In genomic region chr20:38156280-38156679, GRCh38 we compare ENCODE assay signal across 27 cellular contexts. TPM values are rescaled to one million over a fixed set of nuclear protein-coding genes. Genes with fewer than 3 reads are reported as not detected.
A peak's percentile ranks its signal among the peaks of the same experiment; 100 is the strongest.
DNase-seq lines count a peak whose midpoint lies in the region; ATAC-seq, FAIRE-seq and TF ChIP-seq lines count a peak whose summit lies in the region.
"Had no signal": no experiment of that assay in that cellular context is flagged by ENCODE, and none has a peak within 500 bp of the region (broad histone marks: within the 10 kb centered on the region; RNA-seq: fewer than 3 reads in every experiment).

No MANE protein-coding gene starts in this region.

- TF ChIP-seq POLR2A in A549 (IDR thresholded peaks at IDR 0.05; ENCODE audit: low read length) (no peak), sigmoid colon (IDR thresholded peaks at IDR 0.05) (no peak)

- no peak overlapping the region for H2AFZ ChIP-seq in PC-3 (ENCODE audit: low read length)

- intact Hi-C loops in PC-3 (cut with micrococcal nuclease), result loop anchor here (5.0 kb wide), 1 partner anchor 39 kb away; no protein-coding TSS in a partner anchor
- intact Hi-C loops in sigmoid colon (cut with DNase I), result loop anchor here (2.0 kb wide), 1 partner anchor 71 kb away; no protein-coding TSS in a partner anchor

- H3K4me3 ChIP-seq in A549, result no peak overlapping the region
- H3K4me3 ChIP-seq in PC-3 (ENCODE audit: low read length), result no peak overlapping the region
- H3K4me3 ChIP-seq in fibroblast of villous mesenchyme (ENCODE audit: low read depth, low read length), result no peak overlapping the region
- H3K4me3 ChIP-seq in sigmoid colon, result no peak overlapping the region
- H3K4me3 ChIP-seq: breast epithelium, GM12878, prostate gland, SK-N-MC had no signal

- peaks cover 14 to 15% of the 10 kb centered on the region in 2 donors for H3K4me1 Mint-ChIP-seq in immature natural killer cell

- CTCF ChIA-PET in A549 (lab: Yijun Ruan, JAX), result interaction anchor here (0.9 to 32.6 kb wide), 6 partner anchors 8 to 254 kb away, joined by 3 to 818 read pairs (median 16); partner anchors contain the start of genes TGM2 and VSTM2L
- CTCF ChIA-PET in PC-3 (lab: Charles Lee), result no interaction called here

- H3K27me3 ChIP-seq in PC-3 (ENCODE audit: low read length) (no peaks in the 10 kb centered on the region), sigmoid colon (no peaks in the 10 kb centered on the region)
- H3K27me3 ChIP-seq: breast epithelium had no signal

- H3K4me2 ChIP-seq in A549 (peak overlapping the region; percentile 84; the same call in 1 of the 3 replicates), PC-3 (ENCODE audit: low read length) (no peak overlapping the region)

- peaks cover 7% of the 10 kb centered on the region for H3F3A ChIP-seq in PC-3 (ENCODE audit: low read length, unreplicated experiment)

- no TSS peak for BruUV-seq in PC-3 (replicated peaks; lab: Mats Ljungman, UMichigan)

- no peak for TF ChIP-seq EP300 in A549 (IDR thresholded peaks at IDR 0.05)
- TF ChIP-seq EP300 in sigmoid colon (IDR thresholded peaks at IDR 0.05), result no peak

- H3K9ac ChIP-seq in PC-3 (ENCODE audit: low read length), result no peak overlapping the region

- H3K4me3 Mint-ChIP-seq in immature natural killer cell, result no peak overlapping the region
- H3K4me3 Mint-ChIP-seq: CD4-positive, CD25-positive, alpha-beta regulatory T cell; dendritic cell treated with granulocyte-macrophage colony-stimulating factor and Interleukin-4, amounts not matched to agents 40 ng/mL and 50 ng/mL, for 4 days; neural crest cell had no signal

- H3K9me3 ChIP-seq in A549 (no peaks in the 10 kb centered on the region), PC-3 (ENCODE audit: low read length) (no peaks in the 10 kb centered on the region), sigmoid colon (no peaks in the 10 kb centered on the region)
- H3K9me3 ChIP-seq: breast epithelium, prostate gland had no signal

- TF ChIP-seq CTCF in A549 (IDR thresholded peaks at IDR 0.05), result no peak
- no peak for TF ChIP-seq CTCF in PC-3 (conservative IDR thresholded peaks at IDR 0.05; ENCODE audit: low read depth, low read length)
- TF ChIP-seq CTCF in fibroblast of villous mesenchyme (IDR thresholded peaks at IDR 0.05; ENCODE audit: insufficient read depth, low read depth, low read length), result no peak
- TF ChIP-seq CTCF in sigmoid colon (IDR thresholded peaks at IDR 0.05), result no peak

- no peak for ATAC-seq in A549
- ATAC-seq in PC-3, result no peak
- ATAC-seq: GM12878, Panc1 had no signal

- no peaks in the 10 kb centered on the region for H4K20me1 ChIP-seq in PC-3 (ENCODE audit: low read length)

- FAIRE-seq in A549 (lab: Jason Lieb, UNC), result no peak
- FAIRE-seq: GM12878 had no signal

- peaks cover 30% of the 10 kb centered on the region for H3K79me2 ChIP-seq in PC-3 (ENCODE audit: low read length)

- WGBS in A549 (ENCODE audit: missing lambda C conversion rate), result 82% methylated on average over 6 of the region's 6 CpGs
- 92 to 93% methylated on average over 6 of the region's 6 CpGs for WGBS in sigmoid colon, 2 donors

- peak overlapping the region; percentile 64 to 87; a peak in 5 of 6 replicates for H3K27ac ChIP-seq in A549
- peak overlapping the region; percentile 52 for H3K27ac ChIP-seq in PC-3 (ENCODE audit: low read length)
- H3K27ac ChIP-seq in sigmoid colon, result peak overlapping the region; percentile 71 to 86 (median 76)
- H3K27ac ChIP-seq: breast epithelium, epithelial cell of prostate, SK-N-MC had no signal

- peaks cover 0 to 2% (median 0%) of the 10 kb centered on the region in 3 donors for H3K27me3 Mint-ChIP-seq in immature natural killer cell (ENCODE audit: low read depth in 3 of 3)
- H3K27me3 Mint-ChIP-seq: dendritic cell treated with granulocyte-macrophage colony-stimulating factor and Interleukin-4, amounts not matched to agents 40 ng/mL and 50 ng/mL, for 4 days had no signal

- no peaks in the 10 kb centered on the region for H3K9me3 Mint-ChIP-seq in immature natural killer cell
- H3K9me3 Mint-ChIP-seq: CD4-positive, CD25-positive, alpha-beta regulatory T cell; dendritic cell treated with granulocyte-macrophage colony-stimulating factor and Interleukin-4, amounts not matched to agents 40 ng/mL and 50 ng/mL, for 4 days; neural crest cell had no signal

- no peak overlapping the region for H3K27ac Mint-ChIP-seq in immature natural killer cell
- H3K27ac Mint-ChIP-seq: dendritic cell treated with granulocyte-macrophage colony-stimulating factor and Interleukin-4, amounts not matched to agents 40 ng/mL and 50 ng/mL, for 4 days had no signal

- POLR2A ChIA-PET in A549 (lab: Yijun Ruan, JAX), result interaction anchor here (0.7 kb wide), 1 partner anchor 17 kb away, joined by 3 read pairs; no protein-coding TSS in a partner anchor
- POLR2A ChIA-PET in PC-3 (lab: Charles Lee; ENCODE audit: unreplicated experiment), result no interaction called here

- no peak for TF ChIP-seq RAD21 in A549 (conservative IDR thresholded peaks at IDR 0.05 in 1 of 2, IDR thresholded peaks at IDR 0.05 in 1 of 2)

- H3K4me1 ChIP-seq in A549, result peaks cover 84% of the 10 kb centered on the region
- H3K4me1 ChIP-seq in PC-3 (ENCODE audit: insufficient read depth, low read length), result peaks cover 51% of the 10 kb centered on the region
- H3K4me1 ChIP-seq in sigmoid colon, result peaks cover 0 to 61% (median 48%) of the 10 kb centered on the region in 4 donors
- H3K4me1 ChIP-seq: breast epithelium had no signal

- H3K36me3 ChIP-seq in PC-3 (ENCODE audit: low read depth, low read length) (peaks cover 81% of the 10 kb centered on the region), sigmoid colon (peaks cover 0 to 24% (median 12%) of the 10 kb centered on the region in 4 donors)
- H3K36me3 ChIP-seq: breast epithelium had no signal

- H3K9me2 ChIP-seq in PC-3 (replicated peaks; ENCODE audit: low read length), result no peaks in the 10 kb centered on the region

- no peaks in the 10 kb centered on the region for H3K36me3 Mint-ChIP-seq in immature natural killer cell
- H3K36me3 Mint-ChIP-seq: CD4-positive, CD25-positive, alpha-beta regulatory T cell had no signal

- DNase-seq in A549 (ENCODE audit: low read depth in 1 of 2, low spot score in 1 of 2) (no peak), PC-3 (no peak), fibroblast of villous mesenchyme (ENCODE audit: low read depth) (peak; percentile 20), sigmoid colon (no peak), GOT3 (lab: John Stamatoyannopoulos, UW) (no peak), immature natural killer cell (no peak), activated T-cell treated with anti-CD3 and anti-CD28 coated beads for 4 hours (no peak), NCI-H1092 treated with DMSO at 0.1 percent for 48 hours (lab: John Stamatoyannopoulos, UW) (no peak)
- DNase-seq: activated CD4-positive, alpha-beta T cell treated with anti-CD3 and anti-CD28 coated beads, Interleukin-2, amount 50 U/mL, for 1 hour; activated CD8-positive, alpha-beta memory T cell treated with anti-CD3 and anti-CD28 coated beads, Interleukin-2, amount 50 U/mL, for 4 hours; activated effector memory CD4-positive, alpha-beta T cell treated with anti-CD3 and anti-CD28 coated beads, Interleukin-2, amount 50 U/mL, for 16 hours; CD4-positive, CD25-positive, alpha-beta regulatory T cell; DMS53; foreskin melanocyte; KBM-7; midbrain; NCI-H1930; stimulated activated CD4-positive, alpha-beta T cell treated with anti-CD3 and anti-CD28 coated beads, Interleukin-4, amount 100 ng/mL, for 24 hours; T-helper 2 cell had no signal

TF ChIP-seq in A549, 52 proteins besides CTCF, POLR2A, EP300 and RAD21:
- TF ChIP-seq HOXB13 (CRISPR knock-in tag; IDR thresholded peaks at IDR 0.05; ENCODE audit: low read depth) (no peak), JUN (IDR thresholded peaks at IDR 0.05) (peak in 1 of 2 experiments; percentile 9; a peak in 1 of 5 replicates)
TF ChIP-seq in A549: peak in this region for 1.

RNA-seq across cellular contexts. Expression of gene TGM2, which starts 8.8 kb away (rescaled TPM):
- polyA plus RNA-seq in A549 (2011; rRNA removed) (173 TPM in 2 replicates), A549 (2017; fragmentation: RNase III; extraction: RNeasy Plus Mini Kit Qiagen cat#74134 plus additional on column Dnase treatment) (348 to 469 TPM (median 441 TPM) in 3 replicates), sigmoid colon (10 to 100 TPM in 1 of 3 donors, 1 to 10 TPM in 2; 6.5 to 71.1 (median 7.2) TPM), immature natural killer cell (not detected)
- 164 and 192 TPM in 2 replicates for polyA plus RNA-seq in A549 (2012; cell fraction: cytosol; rRNA removed)
- polyA plus RNA-seq in A549 (2012; cell fraction: nucleus; rRNA removed), result 241 and 325 TPM in 2 replicates
- 181 and 216 TPM in 2 replicates for polyA minus RNA-seq in A549 (2011; rRNA and poly(A)+ RNA removed)
- total RNA-seq in PC-3 (2014; rRNA removed) (583 and 773 TPM in 2 replicates), fibroblast of villous mesenchyme (1,041 and 2,020 TPM in 2 replicates), sigmoid colon (100 to 1,000 TPM in 2 of 4 donors, 10 to 100 TPM in 2; 14.8 to 104 (median 60.7) TPM)
- total RNA-seq: CD4-positive, CD25-positive, alpha-beta regulatory T cell had no signal
